Comparison of ENCODE assay signal across 1 cellular context in the genomic region with DNA sequence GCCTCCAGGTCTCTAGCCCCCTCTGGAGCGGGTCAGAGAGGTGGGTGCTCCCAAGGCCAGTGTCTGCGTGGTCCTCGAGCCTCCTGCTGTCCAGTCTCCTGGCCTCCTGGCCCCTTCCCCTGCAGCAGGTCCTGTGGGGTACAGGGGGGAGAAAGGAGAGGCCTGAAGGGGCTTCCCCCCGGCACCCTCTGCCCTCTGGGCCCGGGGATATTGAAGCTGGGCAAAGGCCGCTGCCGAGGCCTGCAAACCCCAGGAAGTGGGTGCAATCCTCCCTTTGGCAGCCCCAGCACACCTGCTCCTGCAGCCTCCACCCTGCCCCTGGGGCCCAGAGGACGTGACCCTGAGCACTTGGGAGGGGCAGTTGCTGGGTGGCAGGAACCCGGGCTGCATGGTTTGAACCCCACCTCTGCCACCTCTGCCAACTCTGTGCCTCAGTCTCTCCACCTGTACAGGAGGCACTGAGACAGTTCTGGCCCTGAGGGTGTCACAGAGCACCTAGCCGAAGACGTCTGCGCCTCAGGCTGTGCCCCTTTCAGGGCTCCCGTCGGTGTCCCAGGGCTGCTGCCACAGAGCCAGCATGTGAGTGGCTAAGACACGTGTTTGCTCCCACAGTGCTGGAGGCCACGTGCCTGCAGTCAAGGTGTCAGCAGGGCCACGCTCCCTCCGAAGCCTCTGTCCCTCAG.
TF ChIP-seq lines count a peak whose summit lies in the region.

No MANE protein-coding gene starts in this region.

TF ChIP-seq in IMR-90, 13 proteins besides CTCF, POLR2A, EP300 and RAD21:
- TF ChIP-seq RFX5 (IDR thresholded peaks at IDR 0.05; ENCODE audit: low read depth, low read length) (no peak), CEBPB (IDR thresholded peaks at IDR 0.05; ENCODE audit: low read depth, low read length) (no peak), RCOR1 (IDR thresholded peaks at IDR 0.05; ENCODE audit: insufficient replicate concordance, low read length) (no peak), BHLHE40 (IDR thresholded peaks at IDR 0.05; ENCODE audit: low read depth, low read length) (no peak), MAFK (IDR thresholded peaks at IDR 0.05; ENCODE audit: low read depth, low read length) (no peak), MAZ (IDR thresholded peaks at IDR 0.05; ENCODE audit: borderline replicate concordance, low read depth, low read length) (no peak), NFE2L2 (IDR thresholded peaks at IDR 0.05; ENCODE audit: low read depth, low read length) (no peak), FOS (IDR thresholded peaks at IDR 0.05; ENCODE audit: low read depth, low read length) (no peak), MXI1 (IDR thresholded peaks at IDR 0.05; ENCODE audit: borderline replicate concordance, low read depth, low read length) (no peak), CHD1 (IDR thresholded peaks at IDR 0.05; ENCODE audit: low read depth, low read length) (no peak), SMC3 (IDR thresholded peaks at IDR 0.05; ENCODE audit: low read depth, low read length) (no peak)
- TF ChIP-seq, protein P1, sequence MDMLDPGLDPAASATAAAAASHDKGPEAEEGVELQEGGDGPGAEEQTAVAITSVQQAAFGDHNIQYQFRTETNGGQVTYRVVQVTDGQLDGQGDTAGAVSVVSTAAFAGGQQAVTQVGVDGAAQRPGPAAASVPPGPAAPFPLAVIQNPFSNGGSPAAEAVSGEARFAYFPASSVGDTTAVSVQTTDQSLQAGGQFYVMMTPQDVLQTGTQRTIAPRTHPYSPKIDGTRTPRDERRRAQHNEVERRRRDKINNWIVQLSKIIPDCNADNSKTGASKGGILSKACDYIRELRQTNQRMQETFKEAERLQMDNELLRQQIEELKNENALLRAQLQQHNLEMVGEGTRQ (IDR thresholded peaks at IDR 0.05; ENCODE audit: low read depth, low read length), result no peak
